ENCODE assay signal across 8 cellular contexts in the genomic region with DNA sequence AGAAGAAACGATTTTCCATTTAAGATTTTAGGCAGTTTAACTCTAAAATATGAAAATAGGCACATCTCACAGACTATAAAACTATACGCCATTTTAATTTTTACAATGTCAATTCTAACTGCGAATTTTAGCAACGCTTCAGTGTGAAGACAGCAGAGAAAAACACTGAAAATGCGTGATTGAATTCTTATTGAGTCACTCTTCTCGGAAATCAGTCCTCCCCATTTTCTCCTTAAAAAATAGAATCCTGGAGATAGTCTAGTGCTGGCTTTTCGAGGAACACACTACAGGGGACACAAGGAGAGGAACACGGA. TPM values are rescaled to one million over a fixed set of nuclear protein-coding genes. Genes with fewer than 3 reads are reported as not detected.
A peak's percentile ranks its signal among the peaks of the same experiment; 100 is the strongest.
DNase-seq lines count a peak whose midpoint lies in the region; ATAC-seq and TF ChIP-seq lines count a peak whose summit lies in the region.

No MANE protein-coding gene starts in this region.

- H3K36me3 ChIP-seq in left ventricle myocardium inferior, result no peaks in the 10 kb centered on the region
- H3K36me3 ChIP-seq in brain microvascular endothelial cell (replicated peaks), result no peaks in the 10 kb centered on the region
- no peaks in the 10 kb centered on the region for H3K36me3 ChIP-seq in vagina

- DNase-seq in left ventricle myocardium inferior, result no peak
- DNase-seq in left cardiac atrium, result no peak
- DNase-seq in brain microvascular endothelial cell, result no peak
- no peak for DNase-seq in mesothelial cell of epicardium (ENCODE audit: low spot score in 2 of 2, unreplicated experiment in 2 of 2)
- DNase-seq in vagina (ENCODE audit: extremely low spot score in 2 of 2), result no peak
- no peak for DNase-seq in stimulated activated CD4-positive, alpha-beta T cell treated with anti-CD3 and anti-CD28 coated beads, Interleukin-4, amount 100 ng/mL, for 24 hours
- DNase-seq in occipital lobe (lab: John Stamatoyannopoulos, UW), result no peak
- no peak for DNase-seq in T-helper 9 cell

- peak overlapping the region; percentile 71 for H3K27ac ChIP-seq in left ventricle myocardium inferior (replicated peaks)
- H3K27ac ChIP-seq in brain microvascular endothelial cell, result peak overlapping the region; percentile 72
- no peak overlapping the region for H3K27ac ChIP-seq in vagina

- H3K4me1 Mint-ChIP-seq in mesothelial cell of epicardium, result peaks cover 14% of the 10 kb centered on the region

- TF ChIP-seq POLR2A in vagina (IDR thresholded peaks at IDR 0.05), result no peak

- H3K4me1 ChIP-seq in left ventricle myocardium inferior (peaks cover 31% of the 10 kb centered on the region), vagina (peaks cover 18% of the 10 kb centered on the region)

- H3K9me3 ChIP-seq in left ventricle myocardium inferior (replicated peaks) (no peaks in the 10 kb centered on the region), vagina (no peaks in the 10 kb centered on the region)

- no peaks in the 10 kb centered on the region for H3K9me3 Mint-ChIP-seq in mesothelial cell of epicardium

- H3K36me3 Mint-ChIP-seq in mesothelial cell of epicardium, result no peaks in the 10 kb centered on the region

- ATAC-seq in left cardiac atrium, result no peak

- peak overlapping the region; percentile 86 for H3K4me3 Mint-ChIP-seq in mesothelial cell of epicardium

- H3K27me3 ChIP-seq in left ventricle myocardium inferior (ENCODE audit: low read depth) (peaks cover 9% of the 10 kb centered on the region), brain microvascular endothelial cell (replicated peaks) (no peaks in the 10 kb centered on the region), vagina (no peaks in the 10 kb centered on the region)

- intact Hi-C loops in left ventricle myocardium inferior (cut with micrococcal nuclease), result no loop called here
- intact Hi-C loops in left cardiac atrium (cut with DNase I), result loop anchor here in 1 of 2 donors (2.0 kb wide), 1 partner anchor 135 kb away; a partner anchor contains a TSS
- intact Hi-C loops in vagina (cut with DNase I), result no loop called here

- H3K4me3 ChIP-seq in left ventricle myocardium inferior, result peak overlapping the region; percentile 95
- peak overlapping the region; percentile 79 for H3K4me3 ChIP-seq in brain microvascular endothelial cell (ENCODE audit: low read depth, low read length)
- H3K4me3 ChIP-seq in vagina, result peak overlapping the region; percentile 74 to 88

- TF ChIP-seq CTCF in left ventricle myocardium inferior (IDR thresholded peaks at IDR 0.05; ENCODE audit: borderline replicate concordance) (no peak), brain microvascular endothelial cell (IDR thresholded peaks at IDR 0.05; ENCODE audit: low read depth, low read length, missing control alignments) (no peak), mesothelial cell of epicardium (IDR thresholded peaks at IDR 0.05; ENCODE audit: unreplicated experiment) (no peak), vagina (IDR thresholded peaks at IDR 0.05) (no peak)

- in situ Hi-C loops in brain microvascular endothelial cell (cut with HindIII; ENCODE audit: low pct_ligation_motif_present, low sequenced_read_pairs), result no loop called here

- H3K27me3 Mint-ChIP-seq in mesothelial cell of epicardium (ENCODE audit: low read depth), result peaks cover 23% of the 10 kb centered on the region

- peak overlapping the region; percentile 89 for H3K27ac Mint-ChIP-seq in mesothelial cell of epicardium

RNA-seq across cellular contexts. Expression of a gene that starts 0.4 kb away (rescaled TPM):
- total RNA-seq in left ventricle myocardium inferior, result 1.1 TPM
- 1 to 10 TPM; 1.5 to 2.2 TPM for total RNA-seq in left cardiac atrium
- 3.7 to 4.2 TPM (median 3.8 TPM) in 3 replicates for total RNA-seq in mesothelial cell of epicardium
- total RNA-seq in vagina, result 16.0 TPM
- 4.7 TPM for total RNA-seq in occipital lobe
